ENCODE assay signal across 8 cellular contexts in genomic region chr7:29807179-29807841, GRCh38. TPM values are rescaled to one million over a fixed set of nuclear protein-coding genes. Genes with fewer than 3 reads are reported as not detected.
DNase-seq lines count a peak whose midpoint lies in the region; ATAC-seq and TF ChIP-seq lines count a peak whose summit lies in the region.

No MANE protein-coding gene starts in this region.

- peak; percentile 12 for TF ChIP-seq CTCF in parathyroid adenoma (IDR thresholded peaks at IDR 0.05)

- WGBS in right cardiac atrium, result 9% methylated on average over 28 of the region's 28 CpGs

- H3K9me3 ChIP-seq in T-helper 17 cell (ENCODE audit: control insufficient read depth, low read length, poor library complexity, severe bottlenecking) (no peaks in the 10 kb centered on the region), right cardiac atrium (ENCODE audit: control insufficient read depth, low read length) (no peaks in the 10 kb centered on the region), parathyroid adenoma (ENCODE audit: control insufficient read depth, low read length) (no peaks in the 10 kb centered on the region)

- H3K27me3 ChIP-seq in right cardiac atrium (ENCODE audit: control insufficient read depth, insufficient read depth) (no peaks in the 10 kb centered on the region), parathyroid adenoma (ENCODE audit: control insufficient read depth, insufficient read depth, low read length) (no peaks in the 10 kb centered on the region)

- peaks cover 8% of the 10 kb centered on the region for H3K4me1 Mint-ChIP-seq in T-helper 17 cell

- H3K79me2 ChIP-seq in parathyroid adenoma, result no peaks in the 10 kb centered on the region

- H3K27me3 Mint-ChIP-seq in T-helper 17 cell, result peaks cover 71% of the 10 kb centered on the region

- H2AFZ ChIP-seq in parathyroid adenoma, result peak overlapping the region; percentile 80

- H3K36me3 Mint-ChIP-seq in T-helper 17 cell (ENCODE audit: low read depth), result no peaks in the 10 kb centered on the region

- H3K4me1 ChIP-seq in right cardiac atrium (ENCODE audit: control insufficient read depth, insufficient read depth, low read length) (no peaks in the 10 kb centered on the region), parathyroid adenoma (no peaks in the 10 kb centered on the region)

- ATAC-seq in T-helper 17 cell (no peak), right cardiac atrium (peak; percentile 79 to 88), HG02852 (IDR thresholded peaks at IDR 0.05; ENCODE audit: unreplicated experiment) (no peak)

- H3K36me3 ChIP-seq in parathyroid adenoma (ENCODE audit: control insufficient read depth, insufficient read depth, low read length), result no peaks in the 10 kb centered on the region

- intact Hi-C loops in right cardiac atrium (cut with DNase I), result loop anchor here in 1 of 4 donors (10.0 kb wide), 1 partner anchor 53 kb away; no protein-coding TSS in a partner anchor

- peak overlapping the region; percentile 72 for H3K4me2 ChIP-seq in parathyroid adenoma (ENCODE audit: low read length)

- DNase-seq in COLO668 (lab: John Stamatoyannopoulos, UW; ENCODE audit: unreplicated experiment) (peak; percentile 47), T-helper 17 cell (no peak), right cardiac atrium (peak; percentile 58 to 79 (median 75)), NCI-H146 treated with DMSO at 0.1 percent for 48 hours (lab: John Stamatoyannopoulos, UW; ENCODE audit: unreplicated experiment) (no peak), T-helper 1 cell (no peak), putamen (ENCODE audit: low spot score) (no peak)

- peak overlapping the region; percentile 76 for H3K4me3 ChIP-seq in right cardiac atrium (ENCODE audit: low read length)
- H3K4me3 ChIP-seq in parathyroid adenoma (ENCODE audit: low read depth, low read length), result peak overlapping the region; percentile 1

- H3K27ac Mint-ChIP-seq in T-helper 17 cell, result no peak overlapping the region

- H3K9ac ChIP-seq in parathyroid adenoma, result no peak overlapping the region

- H3K4me3 Mint-ChIP-seq in T-helper 17 cell, result peak overlapping the region; percentile 9

- no peak overlapping the region for H3K27ac ChIP-seq in right cardiac atrium (ENCODE audit: low read length)
- no peak overlapping the region for H3K27ac ChIP-seq in parathyroid adenoma

RNA-seq across cellular contexts. Expression of gene WIPF3, which starts 1.0 kb away (rescaled TPM):
- total RNA-seq in T-helper 17 cell, result under 1 TPM in 1 of 2 donors, not detected in 1; 0.08 TPM
- 1 to 10 TPM; 1.8 to 4.4 (median 2.6) TPM for total RNA-seq in right cardiac atrium
- 2.8 TPM for polyA plus RNA-seq in right cardiac atrium

Comparison
In these comparisons a context has a peak if more than half of its experiments do, and no peak if none do; other contexts are left out.
1. DNase-seq: peak in COLO668 (single experiment) and right cardiac atrium (3 of 3); none in T-helper 17 cell (0 of 3), NCI-H146 treated with DMSO at 0.1 percent for 48 hours (single experiment), T-helper 1 cell (0 of 5) and putamen (single experiment).
2. ATAC-seq: peak in right cardiac atrium (2 of 2); none in T-helper 17 cell (single experiment) and HG02852 (single experiment).